In genomic region chr6:54665246-54665645, GRCh38 we compare ENCODE assay signal across 29 cellular contexts.
"Had no signal": no experiment of that assay in that cellular context is flagged by ENCODE, and none has a peak within 500 bp of the region (broad histone marks: within the 10 kb centered on the region; RNA-seq: fewer than 3 reads in every experiment).

No MANE protein-coding gene starts in this region.

- DNase-seq: activated B cell treated with CpG ODN at 0.5 μM for 24 hours; activated CD4-positive, alpha-beta T cell treated with anti-CD3 and anti-CD28 coated beads for 48 hours; activated CD4-positive, alpha-beta T cell treated with anti-CD3 and anti-CD28 coated beads, Interleukin-2, amount 50 U/mL, for 1 hour; activated CD4-positive, alpha-beta T cell treated with anti-CD3 and anti-CD28 coated beads, Interleukin-2, amount 50 U/mL, for 48 hours; activated CD8-positive, alpha-beta memory T cell treated with anti-CD3 and anti-CD28 coated beads for 24 hours; activated CD8-positive, alpha-beta T cell treated with anti-CD3 and anti-CD28 coated beads for 36 hours; activated effector memory CD4-positive, alpha-beta T cell treated with Interleukin-2 at 50 U/mL for 16 hours; activated gamma-delta T cell treated with Interleukin-2 at 50 U/mL for 16 hours; activated naive CD4-positive, alpha-beta T cell treated with anti-CD3 and anti-CD28 coated beads, Interleukin-2, amount 50 U/mL, for 16 hours; activated naive CD4-positive, alpha-beta T cell treated with Interleukin-2 at 50 U/mL for 16 hours; activated T-cell treated with anti-CD3 and anti-CD28 coated beads, Interleukin-2, amount 50 U/mL, for 4 hours; amniotic stem cell; anterior cingulate cortex; brain microvascular endothelial cell; effector CD8-positive, alpha-beta T cell; foreskin fibroblast; head of caudate nucleus; T-helper 1 cell; T-helper 17 cell; T1000; WERI-Rb-1 had no signal

- H3K27me3 ChIP-seq: brain microvascular endothelial cell had no signal

- H3K27ac ChIP-seq: brain microvascular endothelial cell, coronary artery, WERI-Rb-1 had no signal

- ATAC-seq: activated CD4-positive, CD25-positive, alpha-beta regulatory T cell treated with anti-CD3 and anti-CD28 coated beads, Interleukin-2, amount 50 U/mL, for 24 hours; activated CD8-positive, alpha-beta T cell treated with anti-CD3 and anti-CD28 coated beads for 36 hours; activated T-cell treated with anti-CD3 and anti-CD28 coated beads, Interleukin-2, amount 50 U/mL, for 4 hours; activated T-helper 17 cell treated with anti-CD3 and anti-CD28 coated beads, Interleukin-2, amount 50 U/mL, for 72 hours; esophagus mucosa; T-helper 17 cell had no signal

- H3K36me3 ChIP-seq: brain microvascular endothelial cell, WERI-Rb-1 had no signal

- H3K27me3 Mint-ChIP-seq: activated B cell treated with CpG ODN at 0.5 μM for 24 hours; activated CD8-positive, alpha-beta T cell treated with anti-CD3 and anti-CD28 coated beads for 36 hours; activated naive CD8-positive, alpha-beta T cell; activated T-helper 17 cell treated with anti-CD3 and anti-CD28 coated beads, Interleukin-2, amount 50 U/mL, for 72 hours; central memory CD8-positive, alpha-beta T cell; dendritic cell treated with granulocyte-macrophage colony-stimulating factor and Interleukin-4, amounts not matched to agents 40 ng/mL and 50 ng/mL, for 4 days; T-helper 17 cell had no signal

- H3K4me1 Mint-ChIP-seq: activated B cell treated with CpG ODN at 0.5 μM for 24 hours; activated T-helper 17 cell treated with anti-CD3 and anti-CD28 coated beads, Interleukin-2, amount 50 U/mL, for 72 hours; central memory CD8-positive, alpha-beta T cell; T-helper 17 cell had no signal

- H3K4me3 Mint-ChIP-seq: activated B cell treated with CpG ODN at 0.5 μM for 24 hours; activated CD8-positive, alpha-beta T cell treated with anti-CD3 and anti-CD28 coated beads for 36 hours; activated naive CD8-positive, alpha-beta T cell; activated T-cell treated with anti-CD3 and anti-CD28 coated beads, Interleukin-2, amount 50 U/mL, for 4 hours; activated T-helper 17 cell treated with anti-CD3 and anti-CD28 coated beads, Interleukin-2, amount 50 U/mL, for 72 hours; central memory CD8-positive, alpha-beta T cell; dendritic cell treated with granulocyte-macrophage colony-stimulating factor and Interleukin-4, amounts not matched to agents 40 ng/mL and 50 ng/mL, for 4 days; T-helper 17 cell; T-helper 2 cell treated with Interferon-gamma antibody and Interleukin-4, amounts not matched to agents 5 μg/mL and 100 μg/mL, for 36 hours had no signal

- H3K36me3 Mint-ChIP-seq: activated naive CD8-positive, alpha-beta T cell had no signal

- H3K4me3 ChIP-seq: coronary artery had no signal

- H3K27ac Mint-ChIP-seq: activated B cell treated with CpG ODN at 0.5 μM for 24 hours; activated CD8-positive, alpha-beta T cell treated with anti-CD3 and anti-CD28 coated beads for 36 hours; activated naive CD8-positive, alpha-beta T cell; activated T-helper 17 cell treated with anti-CD3 and anti-CD28 coated beads, Interleukin-2, amount 50 U/mL, for 72 hours; dendritic cell treated with granulocyte-macrophage colony-stimulating factor and Interleukin-4, amounts not matched to agents 40 ng/mL and 50 ng/mL, for 4 days; T-helper 17 cell; T-helper 2 cell treated with Interferon-gamma antibody and Interleukin-4, amounts not matched to agents 5 μg/mL and 100 μg/mL, for 36 hours had no signal

- H3K9me3 Mint-ChIP-seq: activated T-helper 17 cell treated with anti-CD3 and anti-CD28 coated beads, Interleukin-2, amount 50 U/mL, for 72 hours had no signal
